Comparison of ENCODE assay signal across 17 cellular contexts in the genomic region with DNA sequence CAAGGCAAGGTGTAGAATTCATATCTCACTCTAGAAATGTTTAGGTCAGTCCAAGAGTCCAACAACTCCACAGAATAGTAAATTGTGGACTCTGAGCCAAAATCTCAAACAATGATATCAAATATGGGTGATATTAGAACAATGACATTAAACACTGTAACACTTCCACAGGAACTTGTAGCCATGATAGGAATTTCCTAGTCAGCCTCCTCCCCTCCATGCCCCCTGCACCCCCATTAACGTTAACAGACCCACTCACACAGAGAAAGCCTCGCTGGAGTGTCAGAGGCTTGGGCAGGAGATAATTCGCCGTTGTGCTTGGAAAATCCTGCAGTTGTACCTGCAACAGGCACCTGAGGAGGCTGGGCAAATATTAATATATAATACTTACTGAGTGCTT.
"Had no signal": no experiment of that assay in that cellular context is flagged by ENCODE, and none has a peak within 500 bp of the region (broad histone marks: within the 10 kb centered on the region; RNA-seq: fewer than 3 reads in every experiment).

No MANE protein-coding gene starts in this region.

- H3K36me3 ChIP-seq: esophagus muscularis mucosa, neutrophil had no signal

- H3K4me1 Mint-ChIP-seq: naive thymus-derived CD8-positive, alpha-beta T cell had no signal

- H3K36me3 Mint-ChIP-seq: naive thymus-derived CD8-positive, alpha-beta T cell had no signal

- H3K27ac Mint-ChIP-seq: naive thymus-derived CD8-positive, alpha-beta T cell had no signal

- ATAC-seq: foreskin keratinocyte; left colon; mucosa of descending colon; naive thymus-derived CD8-positive, alpha-beta T cell; sciatic nerve had no signal

- H3K4me1 ChIP-seq: esophagus muscularis mucosa, foreskin keratinocyte had no signal

- H3K27ac ChIP-seq: coronary artery, epithelial cell of prostate, esophagus muscularis mucosa, foreskin keratinocyte, neutrophil had no signal

- H3K4me3 ChIP-seq: coronary artery, esophagus muscularis mucosa, mucosa of descending colon had no signal

- H3K27me3 ChIP-seq: esophagus muscularis mucosa, foreskin keratinocyte, neutrophil had no signal

- H3K9me3 ChIP-seq: esophagus muscularis mucosa, mucosa of descending colon, neutrophil had no signal

- H3K9me3 Mint-ChIP-seq: naive thymus-derived CD8-positive, alpha-beta T cell had no signal

- H3K4me3 Mint-ChIP-seq: naive thymus-derived CD8-positive, alpha-beta T cell had no signal

- DNase-seq: central memory CD4-positive, alpha-beta T cell; effector memory CD4-positive, alpha-beta T cell; foreskin keratinocyte; head of caudate nucleus; hippocampal formation; left colon; mammary epithelial cell; mucosa of descending colon; naive thymus-derived CD8-positive, alpha-beta T cell; stimulated activated CD4-positive, alpha-beta T cell treated with anti-CD3 and anti-CD28 coated beads, Interleukin-12 subunit alpha, Interleukin-12 subunit beta, amount 100 ng/mL, for 4 hours; stimulated activated naive CD4-positive, alpha-beta T cell; trophoblast cell had no signal
